Comparison of ENCODE assay signal across 1 cellular context in the genomic region with DNA sequence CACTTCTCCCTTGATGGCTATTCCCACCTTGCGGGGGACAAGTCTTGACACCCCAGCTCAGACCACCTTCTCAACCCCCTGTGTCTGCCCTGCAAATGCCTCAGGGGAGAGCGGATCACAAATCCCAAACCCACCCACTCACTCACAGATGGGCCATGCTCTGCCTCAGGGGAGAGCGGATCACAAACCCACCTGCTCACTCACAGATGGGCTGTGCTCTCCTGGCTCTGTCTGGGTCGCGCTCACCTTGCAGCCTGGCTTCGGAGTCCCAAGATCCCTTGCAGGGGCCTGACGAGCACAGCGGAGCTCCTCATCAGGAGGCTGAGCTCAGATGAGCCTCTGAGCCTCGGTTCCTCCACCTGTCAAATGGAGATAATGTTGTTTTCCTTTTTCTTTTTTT.
TF ChIP-seq lines count a peak whose summit lies in the region.

No MANE protein-coding gene starts in this region.

TF ChIP-seq in WTC11, 78 proteins besides CTCF, POLR2A, EP300 and RAD21 (continued from another document):
- no peak for TF ChIP-seq SOX15 (CRISPR knock-in tag; IDR thresholded peaks at IDR 0.05)
